14 cellular contexts compared by ENCODE assay signal in genomic region chr10:69481280-69481679, GRCh38. TPM values are rescaled to one million over a fixed set of nuclear protein-coding genes. Genes with fewer than 3 reads are reported as not detected.
DNase-seq lines count a peak whose midpoint lies in the region; ATAC-seq and TF ChIP-seq lines count a peak whose summit lies in the region.
"Had no signal": no experiment of that assay in that cellular context is flagged by ENCODE, and none has a peak within 500 bp of the region (broad histone marks: within the 10 kb centered on the region; RNA-seq: fewer than 3 reads in every experiment).

No MANE protein-coding gene starts in this region.

- H3K27me3 ChIP-seq in colonic mucosa (no peaks in the 10 kb centered on the region), tibial artery (no peaks in the 10 kb centered on the region)

- H3K4me3 ChIP-seq in colonic mucosa (no peak overlapping the region), mesodermal cell (ENCODE audit: extremely low read depth, insufficient read depth, low read length, poor library complexity, severe bottlenecking) (no peak overlapping the region), tibial artery (no peak overlapping the region)

- intact Hi-C loops in colonic mucosa (cut with DNase I): no loop called here
- intact Hi-C loops in tibial artery (cut with DNase I; ENCODE audit: low total_unique reads): no loop called here

- H3K36me3 ChIP-seq in colonic mucosa: no peaks in the 10 kb centered on the region
- no peaks in the 10 kb centered on the region for H3K36me3 ChIP-seq in mesodermal cell (ENCODE audit: control insufficient read depth, insufficient read depth, low read length)
- H3K36me3 ChIP-seq in tibial artery: peaks cover 0 to 7% (median 0%) of the 10 kb centered on the region in 3 donors

- no peaks in the 10 kb centered on the region for H3K9me3 ChIP-seq in colonic mucosa
- H3K9me3 ChIP-seq in mesodermal cell (ENCODE audit: control insufficient read depth, low read length): no peaks in the 10 kb centered on the region
- H3K9me3 ChIP-seq in tibial artery: no peaks in the 10 kb centered on the region

- DNase-seq in NCI-H524 treated with DMSO at 0.1 percent for 48 hours (lab: John Stamatoyannopoulos, UW) (peak; percentile 44), colonic mucosa (no peak), tibial artery (no peak), NCI-H1105 (lab: John Stamatoyannopoulos, UW) (no peak)
- DNase-seq: activated B cell treated with CpG ODN at 0.5 μM for 24 hours; activated effector memory CD4-positive, alpha-beta T cell treated with Interleukin-2 at 50 U/mL for 16 hours; EL; IMR-90; mammary epithelial cell; NCI-H526 treated with DMSO at 0.1 percent for 48 hours had no signal

- H3K9ac ChIP-seq in colonic mucosa (ENCODE audit: low read depth in 2 of 2, low read length in 2 of 2): no peak overlapping the region

- H3K4me1 ChIP-seq in colonic mucosa: peaks cover 4% of the 10 kb centered on the region
- H3K4me1 ChIP-seq in mesodermal cell (ENCODE audit: control insufficient read depth, insufficient read depth, low read length, poor library complexity, severe bottlenecking): peaks cover 31% of the 10 kb centered on the region
- peaks cover 0 to 72% (median 42%) of the 10 kb centered on the region in 4 donors for H3K4me1 ChIP-seq in tibial artery

- H3K27ac ChIP-seq in colonic mucosa (peak overlapping the region; percentile 67), mesodermal cell (ENCODE audit: low read depth, low read length, severe bottlenecking) (peak overlapping the region; percentile 30), tibial artery (peak overlapping the region; percentile 81 to 92)

- 88 to 93% methylated on average over 4 to 5 of the region's 5 CpGs for WGBS in mesodermal cell (ENCODE audit: insufficient coverage in 2 of 2), 2 experiments

- TF ChIP-seq CTCF in colonic mucosa (IDR thresholded peaks at IDR 0.05): no peak
- no peak for TF ChIP-seq CTCF in tibial artery (IDR thresholded peaks at IDR 0.05)

- ATAC-seq in HG03025 (IDR thresholded peaks at IDR 0.05; ENCODE audit: low FRiP score, unreplicated experiment): no peak
- ATAC-seq in GM18858 (IDR thresholded peaks at IDR 0.05; ENCODE audit: unreplicated experiment): no peak
- ATAC-seq in GM21619 (IDR thresholded peaks at IDR 0.05; ENCODE audit: unreplicated experiment): no peak

RNA-seq across cellular contexts. Expression of gene TSPAN15, which starts 30.0 kb away (rescaled TPM):
- 100 to 1,000 TPM; 129 TPM for total RNA-seq in colonic mucosa
- polyA plus RNA-seq in mesodermal cell (2013, experiment 1 of 2): 34.0 TPM
- polyA plus RNA-seq in mesodermal cell (2013, experiment 2 of 2): 30.0 TPM
- total RNA-seq: IMR-90 had no signal

Comparison
In these comparisons a context has a peak if more than half of its experiments do, and no peak if none do; other contexts are left out.
1. H3K27ac ChIP-seq: peak in every context shown above with its lines; median percentile 86 in tibial artery; 67 in colonic mucosa; 30 in mesodermal cell.